Comparison of ENCODE assay signal across 8 cellular contexts in the genomic region with DNA sequence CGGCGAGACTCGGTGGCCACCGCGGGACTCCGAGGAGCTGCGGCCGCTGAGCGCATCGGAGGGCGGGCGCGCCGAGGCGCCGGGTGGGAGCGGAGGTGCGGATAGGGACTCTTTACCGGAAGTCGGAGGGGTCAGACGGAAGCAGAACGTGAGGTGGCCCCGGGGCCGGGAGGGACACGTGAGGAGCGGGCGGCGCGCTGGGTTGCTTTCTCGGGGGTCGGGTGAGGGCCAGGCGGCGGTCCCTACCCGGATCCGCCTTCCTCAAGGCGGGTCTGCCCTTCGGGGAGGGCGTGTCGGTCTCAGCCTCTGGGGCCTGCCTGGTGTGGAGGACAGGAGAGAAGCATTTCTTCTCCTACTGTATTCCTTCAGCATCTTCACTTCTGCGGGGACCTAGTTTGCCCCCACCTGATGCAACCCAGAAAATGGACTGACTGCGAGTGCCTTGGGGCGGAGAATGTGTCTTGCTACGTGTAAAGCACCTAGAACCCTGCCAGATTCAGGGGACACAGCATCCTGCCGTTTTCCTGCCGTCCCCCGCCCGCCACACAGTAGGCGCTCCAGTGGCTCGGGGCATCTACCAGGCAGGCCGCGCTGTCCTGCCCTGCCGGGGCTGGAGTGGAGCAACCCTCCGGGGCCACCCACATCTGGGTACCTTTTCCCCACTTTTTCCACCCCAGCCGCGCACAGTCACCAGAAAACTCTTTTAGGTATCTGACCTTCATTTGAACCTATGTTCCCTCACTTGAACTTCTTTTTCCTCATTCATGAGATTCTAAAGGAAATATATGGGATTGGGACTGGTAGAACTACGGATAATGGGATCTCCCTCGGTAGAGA. TPM values are rescaled to one million over a fixed set of nuclear protein-coding genes. Genes with fewer than 3 reads are reported as not detected.
A peak's percentile ranks its signal among the peaks of the same experiment; 100 is the strongest.
DNase-seq lines count a peak whose midpoint lies in the region; ATAC-seq and TF ChIP-seq lines count a peak whose summit lies in the region.

No MANE protein-coding gene starts in this region.

- H3K27me3 ChIP-seq in HAP-1 (ENCODE audit: low read depth), result no peaks in the 10 kb centered on the region
- no peaks in the 10 kb centered on the region for H3K27me3 ChIP-seq in MM.1S (replicated peaks; ENCODE audit: insufficient read depth, low read length)
- H3K27me3 ChIP-seq in gastroesophageal sphincter, result no peaks in the 10 kb centered on the region
- no peaks in the 10 kb centered on the region for H3K27me3 ChIP-seq in neuronal stem cell (ENCODE audit: control insufficient read depth in 3 of 3, insufficient read depth in 3 of 3, low read depth in 1 of 3, low read length in 3 of 3)

- peak overlapping the region; percentile 89 for H3K4ac ChIP-seq in neuronal stem cell (ENCODE audit: low read length)

- H3K9me3 Mint-ChIP-seq in activated naive CD4-positive, alpha-beta T cell treated with anti-CD3 and anti-CD28 coated beads for 36 hours, result no peaks in the 10 kb centered on the region

- peak overlapping the region; percentile 100 for H3K18ac ChIP-seq in neuronal stem cell (ENCODE audit: low read length)

- H3K9me3 ChIP-seq in HAP-1 (no peaks in the 10 kb centered on the region), MM.1S (replicated peaks; ENCODE audit: insufficient read depth, low read length) (no peaks in the 10 kb centered on the region), gastroesophageal sphincter (no peaks in the 10 kb centered on the region), neuronal stem cell (replicated peaks in 1 of 2; ENCODE audit: control insufficient read depth in 2 of 2, insufficient read depth in 1 of 2, low read depth in 1 of 2, low read length in 2 of 2) (peaks cover 0 to 7% of the 10 kb centered on the region in 2 donors)

- H4K20me1 ChIP-seq in MM.1S (ENCODE audit: insufficient read depth, low read length), result no peaks in the 10 kb centered on the region

- H3K4me3 Mint-ChIP-seq in activated naive CD4-positive, alpha-beta T cell treated with anti-CD3 and anti-CD28 coated beads for 36 hours, result peak overlapping the region; percentile 83

- TF ChIP-seq POLR2A in gastroesophageal sphincter (IDR thresholded peaks at IDR 0.05), result peak; percentile 76 to 78

- peak overlapping the region; percentile 41 for H2BK12ac ChIP-seq in neuronal stem cell (ENCODE audit: low read length)

- ATAC-seq in gastroesophageal sphincter, result peak; percentile 94

- H3K23ac ChIP-seq in neuronal stem cell (ENCODE audit: low read depth, low read length, poor library complexity), result peak overlapping the region; percentile 97

- DNase-seq in G401 (ENCODE audit: low spot score) (peak; percentile 80), HAP-1 (ENCODE audit: low spot score in 2 of 2) (peak; percentile 85 to 95), MM.1S (peak; percentile 78), SIG-M5 treated with dmso at 0.1 percent for 504 hours (lab: John Stamatoyannopoulos, UW; ENCODE audit: unreplicated experiment) (peak; percentile 94), neuronal stem cell (ENCODE audit: low spot score) (peak; percentile 89), stromal cell of bone marrow (ENCODE audit: low read depth) (peak; percentile 82)
- DNase-seq in activated naive CD4-positive, alpha-beta T cell treated with anti-CD3 and anti-CD28 coated beads for 36 hours, result peak; percentile 83

- H3K27ac ChIP-seq in MM.1S (ENCODE audit: low read length), result peak overlapping the region; percentile 59; the same call in 1 of the 2 replicates
- H3K27ac ChIP-seq in gastroesophageal sphincter, result peak overlapping the region; percentile 81 to 99 (median 96)
- H3K27ac ChIP-seq in neuronal stem cell (replicated peaks; ENCODE audit: low read length), result peak overlapping the region; percentile 100

- H3K4me1 ChIP-seq in HAP-1, result peaks cover 29% of the 10 kb centered on the region
- H3K4me1 ChIP-seq in MM.1S (ENCODE audit: low read length), result no peaks in the 10 kb centered on the region
- peaks cover 0 to 38% (median 10%) of the 10 kb centered on the region in 3 donors for H3K4me1 ChIP-seq in gastroesophageal sphincter
- H3K4me1 ChIP-seq in neuronal stem cell (ENCODE audit: control insufficient read depth in 2 of 2, insufficient read depth in 1 of 2, low read depth in 1 of 2, low read length in 2 of 2), result peaks cover 0 to 15% of the 10 kb centered on the region in 2 donors

- intact Hi-C loops in activated naive CD4-positive, alpha-beta T cell treated with anti-CD3 and anti-CD28 coated beads for 36 hours (cut with micrococcal nuclease), result loop anchor here (1.0 to 10.0 kb wide), 5 partner anchors 52 to 815 kb away; a partner anchor contains a TSS

- WGBS in gastroesophageal sphincter (ENCODE audit: low coverage in 1 of 2), 2 donors, result 0% methylated on average over 7 to 9 of the region's 57 CpGs
- WGBS in neuronal stem cell (ENCODE audit: extremely low coverage in 2 of 2, insufficient read length in 2 of 2, insufficient replicate concordance in 1 of 2), 2 donors, result no CpG with 5 or more reads among the region's 57 CpGs

- H3K36me3 ChIP-seq in HAP-1 (replicated peaks) (no peaks in the 10 kb centered on the region), MM.1S (replicated peaks; ENCODE audit: insufficient read depth, low read length) (no peaks in the 10 kb centered on the region), gastroesophageal sphincter (no peaks in the 10 kb centered on the region), neuronal stem cell (replicated peaks in 1 of 2; ENCODE audit: control insufficient read depth in 2 of 2, insufficient read depth in 2 of 2, low read length in 2 of 2) (peaks cover 0 to 10% of the 10 kb centered on the region in 2 donors)

- H3K4me3 ChIP-seq in HAP-1, result peak overlapping the region; percentile 81
- H3K4me3 ChIP-seq in MM.1S (ENCODE audit: low read length), result peak overlapping the region; percentile 74
- H3K4me3 ChIP-seq in gastroesophageal sphincter, result peak overlapping the region; percentile 95
- H3K4me3 ChIP-seq in neuronal stem cell (ENCODE audit: low read length in 2 of 2), result peak overlapping the region; percentile 63 to 98

- peaks cover 25% of the 10 kb centered on the region for H3K4me1 Mint-ChIP-seq in activated naive CD4-positive, alpha-beta T cell treated with anti-CD3 and anti-CD28 coated beads for 36 hours (ENCODE audit: low read depth)

- H3K4me2 ChIP-seq in MM.1S (ENCODE audit: low read depth, low read length), result peak overlapping the region; percentile 63
- peak overlapping the region; percentile 78 for H3K4me2 ChIP-seq in neuronal stem cell (ENCODE audit: insufficient read depth, low read length, poor library complexity, severe bottlenecking)

- in situ Hi-C loops in G401 (cut with HindIII; ENCODE audit: low sequenced_read_pairs), result loop anchor here (25.0 kb wide), 1 partner anchor 88 kb away; a partner anchor contains a TSS
- in situ Hi-C loops in HAP-1 (cut with MboI; ENCODE audit: low sequenced_read_pairs), result no loop called here

- CTCF ChIA-PET in activated naive CD4-positive, alpha-beta T cell treated with anti-CD3 and anti-CD28 coated beads for 36 hours (lab: Charles Lee), result no interaction called here

- no peak for TF ChIP-seq CTCF in MM.1S (IDR thresholded peaks at IDR 0.05; ENCODE audit: low read length)
- peak in 1 of 4 experiments; percentile 13 for TF ChIP-seq CTCF in gastroesophageal sphincter (IDR thresholded peaks at IDR 0.05)

- H3K79me2 ChIP-seq in MM.1S (ENCODE audit: low read length), result peaks cover 38% of the 10 kb centered on the region

- 0 out of 2 replicates have a peak, but pooled peaks cover 7% of the 10 kb centered on the region for H3F3A ChIP-seq in MM.1S (ENCODE audit: insufficient read depth, low read length)

- peaks cover 2% of the 10 kb centered on the region for H3K36me3 Mint-ChIP-seq in activated naive CD4-positive, alpha-beta T cell treated with anti-CD3 and anti-CD28 coated beads for 36 hours (ENCODE audit: low read depth)

- no peak overlapping the region for H4K91ac ChIP-seq in neuronal stem cell (ENCODE audit: low read depth, low read length, poor library complexity)

- peak overlapping the region; percentile 96 for H2BK120ac ChIP-seq in neuronal stem cell (ENCODE audit: low read depth, low read length)

- no peaks in the 10 kb centered on the region for H3K27me3 Mint-ChIP-seq in activated naive CD4-positive, alpha-beta T cell treated with anti-CD3 and anti-CD28 coated beads for 36 hours (ENCODE audit: low read depth)

- TF ChIP-seq EP300 in gastroesophageal sphincter (IDR thresholded peaks at IDR 0.05), result no peak

- peak overlapping the region; percentile 65 for H4K8ac ChIP-seq in neuronal stem cell (ENCODE audit: low read depth, low read length)

- H2AFZ ChIP-seq in MM.1S (ENCODE audit: low read length) (peak overlapping the region; percentile 63), neuronal stem cell (ENCODE audit: low read length) (peak overlapping the region; percentile 99)

- H3K9me2 ChIP-seq in MM.1S (replicated peaks; ENCODE audit: insufficient read depth, low read length), result no peaks in the 10 kb centered on the region

- H3K79me1 ChIP-seq in neuronal stem cell (ENCODE audit: low read depth, low read length), result peaks cover 14% of the 10 kb centered on the region

- H3K9ac ChIP-seq in MM.1S (ENCODE audit: low read length) (peak overlapping the region; percentile 57), neuronal stem cell (ENCODE audit: low read depth, low read length, poor library complexity) (peak overlapping the region; percentile 96)

- H2BK5ac ChIP-seq in neuronal stem cell (ENCODE audit: low read length), result peak overlapping the region; percentile 100

- H3K27ac Mint-ChIP-seq in activated naive CD4-positive, alpha-beta T cell treated with anti-CD3 and anti-CD28 coated beads for 36 hours, result peak overlapping the region; percentile 85

- H2BK15ac ChIP-seq in neuronal stem cell (ENCODE audit: low read length), result no peak overlapping the region

- H3K14ac ChIP-seq in neuronal stem cell (ENCODE audit: low read length), result peak overlapping the region; percentile 97

- no peak overlapping the region for H2AK5ac ChIP-seq in neuronal stem cell (ENCODE audit: low read depth, low read length)

RNA-seq across cellular contexts. Expression of a gene that starts 0.6 kb away (rescaled TPM):
- 11.3 and 22.7 TPM in 2 replicates for total RNA-seq in G401 (2014; rRNA removed; shearing (Covaris generic))
- 10 to 100 TPM; 30.6 to 31.5 TPM for total RNA-seq in activated naive CD4-positive, alpha-beta T cell treated with anti-CD3 and anti-CD28 coated beads for 36 hours
- 10 to 100 TPM; 40.9 to 93.4 (median 50.1) TPM for total RNA-seq in gastroesophageal sphincter
- 45.8 TPM for polyA plus RNA-seq in neuronal stem cell (2013, experiment 1 of 2)
- 44.3 TPM for polyA plus RNA-seq in neuronal stem cell (2013, experiment 2 of 2)

Comparison
In these comparisons a context has a peak if more than half of its experiments do, and no peak if none do; other contexts are left out.
1. Peak in every context shown above with its lines: DNase-seq, ATAC-seq, H3K4me3 ChIP-seq and H3K27ac ChIP-seq.